Comparison of ENCODE assay signal across 20 cellular contexts in genomic region chr9:90444609-90445008, GRCh38.
"Had no signal": no experiment of that assay in that cellular context is flagged by ENCODE, and none has a peak within 500 bp of the region (broad histone marks: within the 10 kb centered on the region; RNA-seq: fewer than 3 reads in every experiment).

No MANE protein-coding gene starts in this region.

- H3K27me3 ChIP-seq: gastrocnemius medialis, left lung had no signal

- H3K36me3 ChIP-seq: esophagus squamous epithelium, gastrocnemius medialis, heart right ventricle, left lung, lower lobe of right lung had no signal

- H3K9me3 ChIP-seq: esophagus squamous epithelium, gastrocnemius medialis, left lung, lower lobe of right lung had no signal

- H3K4me1 ChIP-seq: esophagus squamous epithelium, gastrocnemius medialis, heart right ventricle, left lung, lower lobe of right lung had no signal

- DNase-seq: dermis blood vessel endothelial cell; dorsolateral prefrontal cortex; effector CD4-positive, alpha-beta T cell; effector memory CD4-positive, alpha-beta T cell; esophagus squamous epithelium; foreskin fibroblast; foreskin melanocyte; gastrocnemius medialis; glutamatergic neuron; head of caudate nucleus; heart right ventricle; hippocampal formation; left cardiac atrium; left lung; left ventricle myocardium superior; lower lobe of right lung; mucosa of descending colon; naive B cell; naive thymus-derived CD8-positive, alpha-beta T cell had no signal

- H3K4me3 ChIP-seq: coronary artery, dorsolateral prefrontal cortex, esophagus squamous epithelium, gastrocnemius medialis, heart right ventricle, left lung, lower lobe of right lung, mucosa of descending colon had no signal

- ATAC-seq: gastrocnemius medialis; heart right ventricle; left cardiac atrium; left lung; left ventricle myocardium superior; lower lobe of right lung; mucosa of descending colon; naive thymus-derived CD8-positive, alpha-beta T cell had no signal

- H3K27ac ChIP-seq: coronary artery, dorsolateral prefrontal cortex, esophagus squamous epithelium, gastrocnemius medialis, heart right ventricle, left lung, lower lobe of right lung had no signal
